Comparison of ENCODE assay signal across 10 cellular contexts in genomic region chr7:5661941-5662340, GRCh38.
DNase-seq lines count a peak whose midpoint lies in the region; ATAC-seq and TF ChIP-seq lines count a peak whose summit lies in the region.
"Had no signal": no experiment of that assay in that cellular context is flagged by ENCODE, and none has a peak within 500 bp of the region (broad histone marks: within the 10 kb centered on the region; RNA-seq: fewer than 3 reads in every experiment).

No MANE protein-coding gene starts in this region.

- H3K4me1 Mint-ChIP-seq in activated CD4-positive, alpha-beta T cell treated with anti-CD3 and anti-CD28 coated beads, Interleukin-2, amount 10 ng/mL, durations not matched to agents 24 days and 14 days = peaks cover 16% of the 10 kb centered on the region
- H3K4me1 Mint-ChIP-seq in type B pancreatic cell (ENCODE audit: unreplicated experiment) = peaks cover 12% of the 10 kb centered on the region

- H3K4me3 Mint-ChIP-seq in activated CD4-positive, alpha-beta T cell treated with anti-CD3 and anti-CD28 coated beads, Interleukin-2, amount 10 ng/mL, durations not matched to agents 24 days and 14 days = no peak overlapping the region
- H3K4me3 Mint-ChIP-seq in type B pancreatic cell = no peak overlapping the region

- no peak overlapping the region for H3K27ac Mint-ChIP-seq in activated CD4-positive, alpha-beta T cell treated with anti-CD3 and anti-CD28 coated beads, Interleukin-2, amount 10 ng/mL, durations not matched to agents 24 days and 14 days
- no peak overlapping the region for H3K27ac Mint-ChIP-seq in type B pancreatic cell

- peak overlapping the region in 6 of 8 donors; percentile 14 to 81 (median 66) for H3K27ac ChIP-seq in spleen

- DNase-seq in activated CD4-positive, alpha-beta T cell treated with anti-CD3 and anti-CD28 coated beads, Interleukin-2, amount 10 ng/mL, durations not matched to agents 24 days and 14 days = peak; percentile 62
- DNase-seq in activated CD4-positive, alpha-beta T cell treated with anti-CD3 and anti-CD28 coated beads for 4 hours = no peak
- peak; percentile 89 for DNase-seq in SKM-1 (lab: John Stamatoyannopoulos, UW; ENCODE audit: unreplicated experiment)
- peak; percentile 42 for DNase-seq in germinal center (ENCODE audit: low spot score)
- no peak for DNase-seq in spleen
- DNase-seq in type B pancreatic cell (ENCODE audit: extremely low spot score, unreplicated experiment) = no peak
- DNase-seq in HUDEP-2 (lab: John Stamatoyannopoulos, UW; ENCODE audit: unreplicated experiment in 76 of 76) = no peak
- DNase-seq: 8988T, NCI-H2171 had no signal

- H3K9me3 ChIP-seq in spleen = no peaks in the 10 kb centered on the region

- 15 to 26% (median 21%) methylated on average over 8 of the region's 8 CpGs for WGBS in spleen, 5 donors

- H3K4me1 ChIP-seq in spleen = peaks cover 11 to 48% (median 39%) of the 10 kb centered on the region in 6 donors

- no peak for TF ChIP-seq POLR2A in spleen (IDR thresholded peaks at IDR 0.05)

- intact Hi-C loops in activated CD4-positive, alpha-beta T cell treated with anti-CD3 and anti-CD28 coated beads, Interleukin-2, amount 10 ng/mL, durations not matched to agents 24 days and 14 days (cut with micrococcal nuclease) = no loop called here
- intact Hi-C loops in spleen (cut with DNase I; ENCODE audit: low total_unique reads) = no loop called here

- peak overlapping the region in 1 of 8 donors; percentile 3 for H3K4me3 ChIP-seq in spleen

- H3K9me3 Mint-ChIP-seq in activated CD4-positive, alpha-beta T cell treated with anti-CD3 and anti-CD28 coated beads, Interleukin-2, amount 10 ng/mL, durations not matched to agents 24 days and 14 days = no peaks in the 10 kb centered on the region
- no peaks in the 10 kb centered on the region for H3K9me3 Mint-ChIP-seq in type B pancreatic cell

- H3K36me3 Mint-ChIP-seq in activated CD4-positive, alpha-beta T cell treated with anti-CD3 and anti-CD28 coated beads, Interleukin-2, amount 10 ng/mL, durations not matched to agents 24 days and 14 days (ENCODE audit: low read depth) = peaks cover 14% of the 10 kb centered on the region
- H3K36me3 Mint-ChIP-seq in type B pancreatic cell = peaks cover 4% of the 10 kb centered on the region

- no peaks in the 10 kb centered on the region for H3K27me3 ChIP-seq in spleen (replicated peaks in 1 of 7)

- peaks cover 0 to 52% (median 6%) of the 10 kb centered on the region in 6 donors for H3K36me3 ChIP-seq in spleen

- no peak for ATAC-seq in HG03039 (IDR thresholded peaks at IDR 0.05; ENCODE audit: unreplicated experiment)

- TF ChIP-seq CTCF in spleen (IDR thresholded peaks at IDR 0.05 in 8 of 11, conservative IDR thresholded peaks at IDR 0.05 in 3 of 11) (no peak), type B pancreatic cell (conservative IDR thresholded peaks at IDR 0.05) (no peak)

- H3K27me3 Mint-ChIP-seq in activated CD4-positive, alpha-beta T cell treated with anti-CD3 and anti-CD28 coated beads, Interleukin-2, amount 10 ng/mL, durations not matched to agents 24 days and 14 days = no peaks in the 10 kb centered on the region
- no peaks in the 10 kb centered on the region for H3K27me3 Mint-ChIP-seq in type B pancreatic cell

Comparison
In these comparisons a context has a peak if more than half of its experiments do, and no peak if none do; other contexts are left out.
1. DNase-seq: peak in activated CD4-positive, alpha-beta T cell treated with anti-CD3 and anti-CD28 coated beads, Interleukin-2, amount 10 ng/mL, durations not matched to agents 24 days and 14 days (single experiment), SKM-1 (single experiment) and germinal center (single experiment); none in activated CD4-positive, alpha-beta T cell treated with anti-CD3 and anti-CD28 coated beads for 4 hours (0 of 2), spleen (single experiment), type B pancreatic cell (single experiment) and HUDEP-2 (0 of 76).